ENCODE assay signal across 24 cellular contexts in the genomic region with DNA sequence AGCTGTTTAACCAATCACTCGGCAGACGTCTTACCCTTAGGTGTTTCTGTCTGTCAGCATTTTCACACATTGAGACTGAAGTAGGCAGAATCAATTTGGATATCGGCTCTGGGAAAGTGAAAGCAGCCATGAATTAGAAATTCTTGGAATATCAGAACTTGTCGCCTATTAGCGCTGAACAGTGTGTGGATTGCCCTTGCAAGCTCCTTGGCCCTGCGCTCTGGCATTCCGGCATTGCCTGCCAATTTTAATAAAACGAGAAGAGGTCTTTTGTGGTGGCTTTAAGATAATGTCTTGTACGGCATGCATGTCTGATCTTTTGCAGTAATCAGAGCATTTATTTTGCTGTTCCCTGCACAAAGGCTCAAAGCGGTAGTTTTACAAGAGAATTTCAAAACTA.
"Had no signal": no experiment of that assay in that cellular context is flagged by ENCODE, and none has a peak within 500 bp of the region (broad histone marks: within the 10 kb centered on the region; RNA-seq: fewer than 3 reads in every experiment).

No MANE protein-coding gene starts in this region.

- H3K4me2 ChIP-seq: hepatocyte, neural progenitor cell had no signal

- H3K79me2 ChIP-seq: hepatocyte, parathyroid adenoma had no signal

- H3K4me1 ChIP-seq: gastrocnemius medialis, neural progenitor cell, parathyroid adenoma, psoas muscle, spleen, transverse colon had no signal

- H3K27me3 ChIP-seq: gastrocnemius medialis, neural progenitor cell, transverse colon had no signal

- H3K4me3 ChIP-seq: gastrocnemius medialis, hepatocyte, neural progenitor cell, psoas muscle, spleen, transverse colon had no signal

- H3K36me3 ChIP-seq: gastrocnemius medialis, neural progenitor cell, spleen, transverse colon had no signal

- H3K9me3 ChIP-seq: gastrocnemius medialis, psoas muscle, transverse colon had no signal

- H2AFZ ChIP-seq: hepatocyte, neural progenitor cell, parathyroid adenoma had no signal

- DNase-seq: activated CD4-positive, alpha-beta T cell treated with anti-CD3 and anti-CD28 coated beads for 36 hours; activated CD4-positive, CD25-positive, alpha-beta regulatory T cell; activated CD8-positive, alpha-beta memory T cell treated with anti-CD3 and anti-CD28 coated beads, Interleukin-2, amount 10 ng/mL, durations not matched to agents 7 days and 5 days; activated CD8-positive, alpha-beta T cell treated with anti-CD3 and anti-CD28 coated beads, Interleukin-2, amount 10 ng/mL, durations not matched to agents 7 days and 5 days; activated T-cell treated with anti-CD3 and anti-CD28 coated beads, Interleukin-2, amount 50 U/mL, for 48 hours; anterior cingulate cortex; cortex of kidney; gastrocnemius medialis; glutamatergic neuron; islet precursor cell; left cardiac atrium; midbrain; naive thymus-derived CD4-positive, alpha-beta T cell; occipital lobe; psoas muscle; right cardiac atrium; spleen; stimulated activated naive CD4-positive, alpha-beta T cell; T-helper 1 cell; transverse colon had no signal

- H3K9ac ChIP-seq: neural progenitor cell, parathyroid adenoma had no signal

- ATAC-seq: activated CD4-positive, alpha-beta T cell treated with anti-CD3 and anti-CD28 coated beads for 36 hours; activated CD8-positive, alpha-beta memory T cell treated with anti-CD3 and anti-CD28 coated beads, Interleukin-2, amount 10 ng/mL, durations not matched to agents 7 days and 5 days; activated CD8-positive, alpha-beta T cell treated with anti-CD3 and anti-CD28 coated beads, Interleukin-2, amount 10 ng/mL, durations not matched to agents 7 days and 5 days; gastrocnemius medialis; left cardiac atrium; naive thymus-derived CD4-positive, alpha-beta T cell; psoas muscle; right cardiac atrium had no signal

- H3K27ac ChIP-seq: epithelial cell of prostate, gastrocnemius medialis, hepatocyte, neural progenitor cell, parathyroid adenoma, psoas muscle, spleen, transverse colon had no signal
